In the genomic region with DNA sequence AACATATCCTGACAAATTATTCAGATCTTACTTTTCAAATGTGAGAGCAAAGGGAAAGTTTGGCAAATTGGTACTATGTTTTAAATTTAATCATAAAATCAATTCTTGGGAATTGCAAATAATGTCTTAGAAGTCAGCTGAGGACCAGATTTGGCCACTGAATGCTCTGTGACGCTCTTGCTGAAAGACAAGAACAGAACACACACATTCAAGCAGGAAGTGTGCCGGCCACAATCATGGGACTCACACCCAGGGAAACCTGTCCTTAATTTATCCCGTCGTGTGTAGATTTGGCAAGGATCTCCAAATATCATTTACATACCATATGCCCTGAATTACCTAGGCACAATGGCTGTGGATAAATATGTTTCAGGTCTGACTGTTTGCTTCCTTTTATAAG, we compare ENCODE assay signal across 19 cellular contexts.
DNase-seq lines count a peak whose midpoint lies in the region; ATAC-seq and TF ChIP-seq lines count a peak whose summit lies in the region.
"Had no signal": no experiment of that assay in that cellular context is flagged by ENCODE, and none has a peak within 500 bp of the region (broad histone marks: within the 10 kb centered on the region; RNA-seq: fewer than 3 reads in every experiment).

No MANE protein-coding gene starts in this region.

- peak; percentile 47 for ATAC-seq in left ventricle myocardium superior
- ATAC-seq in HG03521 (IDR thresholded peaks at IDR 0.05; ENCODE audit: unreplicated experiment) = no peak
- ATAC-seq: A549; activated CD4-positive, CD25-positive, alpha-beta regulatory T cell treated with anti-CD3 and anti-CD28 coated beads, Interleukin-2, amount 50 U/mL, for 24 hours had no signal

- H3K79me2 ChIP-seq in hepatocyte = peaks cover 3% of the 10 kb centered on the region

- peak overlapping the region; percentile 9; the same call in 1 of the 2 replicates for H3K27ac ChIP-seq in SK-N-MC
- H3K27ac ChIP-seq in temporal lobe (ENCODE audit: low read depth, low read length) = peak overlapping the region; percentile 12
- H3K27ac ChIP-seq in hepatocyte = no peak overlapping the region
- H3K27ac ChIP-seq: A549, epithelial cell of prostate had no signal

- no peak overlapping the region for H3K27ac Mint-ChIP-seq in activated naive CD4-positive, alpha-beta T cell treated with anti-CD3 and anti-CD28 coated beads for 36 hours
- H3K27ac Mint-ChIP-seq: CD8-positive, alpha-beta memory T cell; mesothelial cell of epicardium; T-helper 1 cell treated with Interleukin-12 subunit alpha and Interleukin-12 subunit beta and Interleukin-4 antibody, amounts not matched to agents 30 μg/mL and 1 μg/mL, for 36 hours had no signal

- H3K4me3 Mint-ChIP-seq in activated naive CD4-positive, alpha-beta T cell treated with anti-CD3 and anti-CD28 coated beads for 36 hours = no peak overlapping the region
- H3K4me3 Mint-ChIP-seq: CD8-positive, alpha-beta memory T cell; mesothelial cell of epicardium; T-helper 1 cell treated with Interleukin-12 subunit alpha and Interleukin-12 subunit beta and Interleukin-4 antibody, amounts not matched to agents 30 μg/mL and 1 μg/mL, for 36 hours had no signal

- H3K27me3 ChIP-seq in hepatocyte = no peaks in the 10 kb centered on the region

- H3K4me1 ChIP-seq in hepatocyte (ENCODE audit: insufficient read depth) = peaks cover 5% of the 10 kb centered on the region
- H3K4me1 ChIP-seq: A549 had no signal

- H3K9me3 Mint-ChIP-seq in activated naive CD4-positive, alpha-beta T cell treated with anti-CD3 and anti-CD28 coated beads for 36 hours = no peaks in the 10 kb centered on the region
- H3K9me3 Mint-ChIP-seq: mesothelial cell of epicardium; T-helper 1 cell treated with Interleukin-12 subunit alpha and Interleukin-12 subunit beta and Interleukin-4 antibody, amounts not matched to agents 30 μg/mL and 1 μg/mL, for 36 hours had no signal

- no peaks in the 10 kb centered on the region for H4K20me1 ChIP-seq in hepatocyte (ENCODE audit: insufficient read depth, poor library complexity, severe bottlenecking)

- WGBS in hepatocyte (ENCODE audit: low lambda C conversion rate, missing lambda C conversion rate) = 76% methylated on average over 4 of the region's 4 CpGs

- no peak overlapping the region for H3K9ac ChIP-seq in SK-N-MC (ENCODE audit: insufficient read length)

- H3K36me3 Mint-ChIP-seq in activated naive CD4-positive, alpha-beta T cell treated with anti-CD3 and anti-CD28 coated beads for 36 hours (ENCODE audit: low read depth) = no peaks in the 10 kb centered on the region
- H3K36me3 Mint-ChIP-seq: CD8-positive, alpha-beta memory T cell had no signal

- H3K9me3 ChIP-seq in SK-N-MC (ENCODE audit: low read depth, low read length) (no peaks in the 10 kb centered on the region), hepatocyte (ENCODE audit: low read depth) (no peaks in the 10 kb centered on the region)
- H3K9me3 ChIP-seq: A549 had no signal

- no peak overlapping the region for H3K4me2 ChIP-seq in hepatocyte
- H3K4me2 ChIP-seq: A549 had no signal

- H2AFZ ChIP-seq in hepatocyte = no peak overlapping the region

- H3K27me3 Mint-ChIP-seq in activated naive CD4-positive, alpha-beta T cell treated with anti-CD3 and anti-CD28 coated beads for 36 hours (ENCODE audit: low read depth) = peaks cover 5% of the 10 kb centered on the region
- H3K27me3 Mint-ChIP-seq: CD8-positive, alpha-beta memory T cell had no signal

- H3K36me3 ChIP-seq in SK-N-MC (ENCODE audit: insufficient read depth, low read length) (no peaks in the 10 kb centered on the region), hepatocyte (replicated peaks; ENCODE audit: insufficient read depth, low read depth) (no peaks in the 10 kb centered on the region)

- TF ChIP-seq CTCF in hepatocyte (IDR thresholded peaks at IDR 0.05; ENCODE audit: poor library complexity) = no peak

- CTCF ChIA-PET in activated naive CD4-positive, alpha-beta T cell treated with anti-CD3 and anti-CD28 coated beads for 36 hours (lab: Charles Lee) = interaction anchor here (0.7 to 1.2 kb wide), 2 partner anchors 10 to 19 kb away, joined by 3 read pairs; no protein-coding TSS in a partner anchor

- intact Hi-C loops in left ventricle myocardium superior (cut with micrococcal nuclease) = no loop called here
- intact Hi-C loops in activated naive CD4-positive, alpha-beta T cell treated with anti-CD3 and anti-CD28 coated beads for 36 hours (cut with micrococcal nuclease) = no loop called here

- H3K4me3 ChIP-seq in SK-N-MC (peak overlapping the region; percentile 26), hepatocyte (no peak overlapping the region)
- H3K4me3 ChIP-seq: A549, coronary artery had no signal

- peak in 2 of 3 experiments; percentile 28 to 60 for DNase-seq in NCI-H1417 (lab: John Stamatoyannopoulos, UW)
- DNase-seq in NCI-H1417 treated with DMSO at 0.1 percent for 48 hours (lab: John Stamatoyannopoulos, UW) = no peak
- DNase-seq in SK-N-MC (ENCODE audit: low read depth, low spot score) = no peak
- DNase-seq in left ventricle myocardium superior = peak; percentile 52
- DNase-seq in activated naive CD4-positive, alpha-beta T cell treated with anti-CD3 and anti-CD28 coated beads for 36 hours = no peak
- no peak for DNase-seq in hepatocyte (ENCODE audit: low spot score)
- DNase-seq: activated effector memory CD4-positive, alpha-beta T cell treated with anti-CD3 and anti-CD28 coated beads, Interleukin-2, amount 50 U/mL, for 16 hours; CD8-positive, alpha-beta memory T cell; H7; NCI-H446 treated with DMSO at 0.1 percent for 48 hours; stimulated activated CD4-positive, alpha-beta T cell treated with anti-CD3 and anti-CD28 coated beads, Interleukin-4, amount 100 ng/mL, for 4 hours had no signal

- H3K9me2 ChIP-seq in hepatocyte (replicated peaks; ENCODE audit: insufficient read depth) = no peaks in the 10 kb centered on the region

- H3K4me1 Mint-ChIP-seq in activated naive CD4-positive, alpha-beta T cell treated with anti-CD3 and anti-CD28 coated beads for 36 hours (ENCODE audit: low read depth) = no peaks in the 10 kb centered on the region
- H3K4me1 Mint-ChIP-seq: CD8-positive, alpha-beta memory T cell had no signal

Comparison
In these comparisons a context has a peak if more than half of its experiments do, and no peak if none do; other contexts are left out.
1. DNase-seq: peak in NCI-H1417 (2 of 3) and left ventricle myocardium superior (single experiment); none in NCI-H1417 treated with DMSO at 0.1 percent for 48 hours (single experiment), SK-N-MC (single experiment), activated naive CD4-positive, alpha-beta T cell treated with anti-CD3 and anti-CD28 coated beads for 36 hours (single experiment) and hepatocyte (single experiment).